Comparison of ENCODE assay signal across 1 cellular context in the genomic region with DNA sequence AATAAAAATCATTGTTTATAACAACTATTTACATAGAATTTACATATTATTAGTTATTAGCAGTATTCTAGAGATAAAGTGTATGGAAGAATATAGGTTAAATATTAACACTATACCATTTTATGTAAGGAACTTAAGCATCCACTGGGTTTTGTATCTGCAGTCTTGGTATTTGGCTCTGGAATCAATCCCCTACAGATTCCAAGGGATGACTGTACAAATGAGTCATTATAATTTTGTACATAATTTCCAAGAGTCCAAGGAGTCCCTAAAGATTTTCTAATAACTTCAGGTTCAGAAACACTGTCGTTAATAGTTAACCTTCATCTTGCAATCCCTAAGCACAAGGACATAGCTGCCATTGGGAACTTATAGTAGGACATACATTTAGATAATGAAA.
TF ChIP-seq lines count a peak whose summit lies in the region.

No MANE protein-coding gene starts in this region.

TF ChIP-seq in SK-N-SH, 30 proteins besides CTCF, POLR2A, EP300 and RAD21 (continued from another document):
- no peak for TF ChIP-seq FOXM1 (IDR thresholded peaks at IDR 0.05; ENCODE audit: low read depth)
- TF ChIP-seq MEF2A (IDR thresholded peaks at IDR 0.05; ENCODE audit: borderline replicate concordance, low read depth): no peak
- TF ChIP-seq TEAD4 (IDR thresholded peaks at IDR 0.05; ENCODE audit: borderline replicate concordance, insufficient read depth): 0 out of 2 replicates have a peak, but pooled peaks have one; percentile 47
- TF ChIP-seq FOSL2 (IDR thresholded peaks at IDR 0.05; ENCODE audit: borderline replicate concordance, low read depth): peak; percentile 90
- TF ChIP-seq, protein P1, sequence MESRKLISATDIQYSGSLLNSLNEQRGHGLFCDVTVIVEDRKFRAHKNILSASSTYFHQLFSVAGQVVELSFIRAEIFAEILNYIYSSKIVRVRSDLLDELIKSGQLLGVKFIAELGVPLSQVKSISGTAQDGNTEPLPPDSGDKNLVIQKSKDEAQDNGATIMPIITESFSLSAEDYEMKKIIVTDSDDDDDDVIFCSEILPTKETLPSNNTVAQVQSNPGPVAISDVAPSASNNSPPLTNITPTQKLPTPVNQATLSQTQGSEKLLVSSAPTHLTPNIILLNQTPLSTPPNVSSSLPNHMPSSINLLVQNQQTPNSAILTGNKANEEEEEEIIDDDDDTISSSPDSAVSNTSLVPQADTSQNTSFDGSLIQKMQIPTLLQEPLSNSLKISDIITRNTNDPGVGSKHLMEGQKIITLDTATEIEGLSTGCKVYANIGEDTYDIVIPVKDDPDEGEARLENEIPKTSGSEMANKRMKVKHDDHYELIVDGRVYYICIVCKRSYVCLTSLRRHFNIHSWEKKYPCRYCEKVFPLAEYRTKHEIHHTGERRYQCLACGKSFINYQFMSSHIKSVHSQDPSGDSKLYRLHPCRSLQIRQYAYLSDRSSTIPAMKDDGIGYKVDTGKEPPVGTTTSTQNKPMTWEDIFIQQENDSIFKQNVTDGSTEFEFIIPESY (IDR thresholded peaks at IDR 0.05; ENCODE audit: borderline replicate concordance, low read depth): no peak
- peak; percentile 84 for TF ChIP-seq JUND (IDR thresholded peaks at IDR 0.05)
